ENCODE assay signal across 1 cellular context in genomic region chr20:1326031-1326930, GRCh38.
TF ChIP-seq lines count a peak whose summit lies in the region.

No MANE protein-coding gene starts in this region.

TF ChIP-seq in HepG2, 621 proteins besides CTCF, POLR2A, EP300 and RAD21 (continued from another document):
- TF ChIP-seq ZNF574 (CRISPR knock-in tag; IDR thresholded peaks at IDR 0.05) = no peak
- no peak for TF ChIP-seq KAT7 (CRISPR knock-in tag; IDR thresholded peaks at IDR 0.05; ENCODE audit: borderline replicate concordance)
- TF ChIP-seq ELK4 (CRISPR knock-in tag; IDR thresholded peaks at IDR 0.05; ENCODE audit: borderline replicate concordance) = no peak
- peak; percentile 26; the same call in 1 of the 2 replicates for TF ChIP-seq ZNF34 (CRISPR knock-in tag; IDR thresholded peaks at IDR 0.05; ENCODE audit: borderline replicate concordance)
- no peak for TF ChIP-seq FOXO4 (CRISPR knock-in tag; conservative IDR thresholded peaks at IDR 0.05)
- TF ChIP-seq HOMEZ (CRISPR knock-in tag; IDR thresholded peaks at IDR 0.05; ENCODE audit: low read depth) = no peak
- TF ChIP-seq ZNF576 (CRISPR knock-in tag; IDR thresholded peaks at IDR 0.05) = 0 out of 2 replicates have a peak, but pooled peaks have one; percentile 0
- no peak for TF ChIP-seq CREB1 (IDR thresholded peaks at IDR 0.05)
- no peak for TF ChIP-seq CREB1 (CRISPR knock-in tag; IDR thresholded peaks at IDR 0.05)
- peak; percentile 94 for TF ChIP-seq ZC3H4 (CRISPR knock-in tag; IDR thresholded peaks at IDR 0.05; ENCODE audit: borderline replicate concordance)
- peak; percentile 85 for TF ChIP-seq ZNF652 (CRISPR knock-in tag; IDR thresholded peaks at IDR 0.05; ENCODE audit: borderline replicate concordance, low read depth)
- TF ChIP-seq NCOR1 (IDR thresholded peaks at IDR 0.05; ENCODE audit: borderline replicate concordance, low read length) = no peak
- 0 out of 2 replicates have a peak, but pooled peaks have one; percentile 39 for TF ChIP-seq TOPORS (CRISPR knock-in tag; IDR thresholded peaks at IDR 0.05)
- TF ChIP-seq SRSF4 (IDR thresholded peaks at IDR 0.05; ENCODE audit: low read depth, low read length, poor library complexity, severe bottlenecking) = no peak
- peak; percentile 14; the same call in 1 of the 2 replicates for TF ChIP-seq MIXL1 (CRISPR knock-in tag; IDR thresholded peaks at IDR 0.05)
- TF ChIP-seq ZNF709 (CRISPR knock-in tag; IDR thresholded peaks at IDR 0.05) = 0 out of 2 replicates have a peak, but pooled peaks have one; percentile 33
- TF ChIP-seq NONO (IDR thresholded peaks at IDR 0.05) = no peak
- TF ChIP-seq NONO (CRISPR knock-in tag; conservative IDR thresholded peaks at IDR 0.05) = no peak
- TF ChIP-seq ZBTB25 (CRISPR knock-in tag; IDR thresholded peaks at IDR 0.05) = no peak
- TF ChIP-seq ATF7-NPFF (CRISPR knock-in tag; IDR thresholded peaks at IDR 0.05; ENCODE audit: low read depth) = peak; percentile 14; the same call in 1 of the 2 replicates
- 0 out of 2 replicates have a peak, but pooled peaks have one; percentile 21 for TF ChIP-seq ZNF644 (CRISPR knock-in tag; IDR thresholded peaks at IDR 0.05; ENCODE audit: low read depth)
- peak; percentile 33; the same call in 1 of the 2 replicates for TF ChIP-seq ZBTB33 (CRISPR knock-in tag; IDR thresholded peaks at IDR 0.05)
- peak; percentile 17; the same call in 1 of the 2 replicates for TF ChIP-seq CHCHD3 (CRISPR knock-in tag; IDR thresholded peaks at IDR 0.05)
- no peak for TF ChIP-seq CBX2 (IDR thresholded peaks at IDR 0.05; ENCODE audit: low read depth, low read length)
- TF ChIP-seq CBX2 (CRISPR knock-in tag; IDR thresholded peaks at IDR 0.05; ENCODE audit: low read depth) = no peak; the same call in 1 of the 2 replicates
- TF ChIP-seq MAF1 (CRISPR knock-in tag; IDR thresholded peaks at IDR 0.05; ENCODE audit: borderline replicate concordance) = no peak
- peak; percentile 81 for TF ChIP-seq ZKSCAN1 (IDR thresholded peaks at IDR 0.05; ENCODE audit: low read length)
- TF ChIP-seq ZFX (CRISPR knock-in tag; IDR thresholded peaks at IDR 0.05; ENCODE audit: low read depth) = 0 out of 2 replicates have a peak, but pooled peaks have one; percentile 7
